8 cellular contexts compared by ENCODE assay signal in genomic region chr17:41738077-41738800, GRCh38. TPM values are rescaled to one million over a fixed set of nuclear protein-coding genes. Genes with fewer than 3 reads are reported as not detected.
DNase-seq lines count a peak whose midpoint lies in the region; ATAC-seq and TF ChIP-seq lines count a peak whose summit lies in the region.

No MANE protein-coding gene starts in this region.

- intact Hi-C loops in left cardiac atrium (cut with DNase I) (loop anchor here (1.0 to 5.0 kb wide), 3 partner anchors 63 to 134 kb away; no protein-coding TSS in a partner anchor), prostate gland (cut with DNase I) (loop anchor here (10.0 kb wide), 1 partner anchor 147 kb away; no protein-coding TSS in a partner anchor), aorta (cut with DNase I) (loop anchor here (1.0 to 2.0 kb wide), 2 partner anchors 63 kb away; no protein-coding TSS in a partner anchor)

- no peak for TF ChIP-seq POLR2A in prostate gland (IDR thresholded peaks at IDR 0.05)

- DNase-seq in AG09309 (ENCODE audit: low read depth) (peak; percentile 21), GM19240 (ENCODE audit: insufficient read length, low spot score) (peak; percentile 99), NCI-H1092 treated with DMSO at 0.1 percent for 48 hours (lab: John Stamatoyannopoulos, UW) (peak; percentile 80), T follicular helper cell (ENCODE audit: low read depth) (peak; percentile 60), left cardiac atrium (peak; percentile 80), prostate gland (ENCODE audit: low spot score) (peak; percentile 63), aorta (peak; percentile 79 to 92)
- peak; percentile 58 for DNase-seq in activated naive CD8-positive, alpha-beta T cell treated with anti-CD3 and anti-CD28 coated beads, Interleukin-2, amount 50 U/mL, for 16 hours (ENCODE audit: low read depth, low spot score)

- ATAC-seq in left cardiac atrium (peak; percentile 85 to 89), aorta (ENCODE audit: low FRiP score) (peak; percentile 88)

- H3K4me3 ChIP-seq in AG09309 (ENCODE audit: control insufficient read depth, low read depth, low read length) (no peak overlapping the region), prostate gland (no peak overlapping the region), aorta (ENCODE audit: low read length in 2 of 2) (no peak overlapping the region)

- no peaks in the 10 kb centered on the region for H3K36me3 ChIP-seq in prostate gland
- no peaks in the 10 kb centered on the region for H3K36me3 ChIP-seq in aorta (ENCODE audit: control insufficient read depth in 1 of 2, insufficient read depth in 2 of 2, low read length in 1 of 2)

- peaks cover 6% of the 10 kb centered on the region for H3K27me3 ChIP-seq in prostate gland (replicated peaks; ENCODE audit: insufficient read depth)
- H3K27me3 ChIP-seq in aorta (ENCODE audit: control insufficient read depth in 1 of 2, insufficient read depth in 2 of 2, low read length in 1 of 2), result peaks cover 0 to 3% of the 10 kb centered on the region in 2 donors

- no peaks in the 10 kb centered on the region for H3K9me3 ChIP-seq in prostate gland
- no peaks in the 10 kb centered on the region for H3K9me3 ChIP-seq in aorta (ENCODE audit: control insufficient read depth, low read length)

- WGBS in prostate gland, result 29% methylated on average over 10 of the region's 10 CpGs
- WGBS in aorta, 2 donors, result 31 to 32% methylated on average over 10 of the region's 10 CpGs

- no peaks in the 10 kb centered on the region for H3K4me1 ChIP-seq in prostate gland (replicated peaks)
- no peaks in the 10 kb centered on the region for H3K4me1 ChIP-seq in aorta (ENCODE audit: control insufficient read depth in 1 of 2, insufficient read depth in 2 of 2, low read length in 2 of 2)

- TF ChIP-seq CTCF in AG09309 (IDR thresholded peaks at IDR 0.05; ENCODE audit: control insufficient read depth, insufficient read depth, low read depth, low read length, missing control alignments), result peak; percentile 96
- TF ChIP-seq CTCF in prostate gland (IDR thresholded peaks at IDR 0.05), result peak; percentile 89 to 99 (median 98)

- no peak overlapping the region for H3K27ac ChIP-seq in prostate gland
- H3K27ac ChIP-seq in aorta (ENCODE audit: low read depth in 1 of 2, low read length in 2 of 2), result no peak overlapping the region

RNA-seq across cellular contexts. Expression of gene HAP1, which starts 3.8 kb away (rescaled TPM):
- total RNA-seq in left cardiac atrium (not detected), prostate gland (1 to 10 TPM in 1 of 2 donors, under 1 TPM in 1; 0.55 to 3.6 TPM), aorta (under 1 TPM in 1 of 2 donors, not detected in 1; 0.06 TPM)
- not detected for polyA plus RNA-seq in aorta

RNA-seq across cellular contexts. Expression of gene GAST, which starts 26.1 kb away (rescaled TPM):
- total RNA-seq in left cardiac atrium (not detected), prostate gland (not detected), aorta (not detected)
- polyA plus RNA-seq in aorta, result not detected

RNA-seq across cellular contexts. Expression of gene JUP, which starts 48.3 kb away (rescaled TPM):
- total RNA-seq in left cardiac atrium (100 to 1,000 TPM; 117 to 139 TPM), prostate gland (100 to 1,000 TPM; 146 to 266 TPM), aorta (10 to 100 TPM; 35.7 to 41.0 TPM)
- polyA plus RNA-seq in aorta, result 10 to 100 TPM; 48.3 to 64.3 TPM

RNA-seq across cellular contexts. Expression of gene EIF1, which starts 49.6 kb away (rescaled TPM):
- total RNA-seq in left cardiac atrium (1,000 to 10,000 TPM in 1 of 2 donors, 100 to 1,000 TPM in 1; 883 to 1,102 TPM), prostate gland (100 to 1,000 TPM; 136 to 320 TPM), aorta (100 to 1,000 TPM; 582 to 726 TPM)
- 100 to 1,000 TPM; 372 to 801 TPM for polyA plus RNA-seq in aorta

Comparison
In these comparisons a context has a peak if more than half of its experiments do, and no peak if none do; other contexts are left out.
1. DNase-seq: peak in every context shown above with its lines; median percentile 99 in GM19240; 86 in aorta; 80 in NCI-H1092 treated with DMSO at 0.1 percent for 48 hours; 80 in left cardiac atrium; 63 in prostate gland; 60 in T follicular helper cell; 58 in activated naive CD8-positive, alpha-beta T cell treated with anti-CD3 and anti-CD28 coated beads, Interleukin-2, amount 50 U/mL, for 16 hours; 21 in AG09309.